ENCODE assay signal across 8 cellular contexts in the genomic region with DNA sequence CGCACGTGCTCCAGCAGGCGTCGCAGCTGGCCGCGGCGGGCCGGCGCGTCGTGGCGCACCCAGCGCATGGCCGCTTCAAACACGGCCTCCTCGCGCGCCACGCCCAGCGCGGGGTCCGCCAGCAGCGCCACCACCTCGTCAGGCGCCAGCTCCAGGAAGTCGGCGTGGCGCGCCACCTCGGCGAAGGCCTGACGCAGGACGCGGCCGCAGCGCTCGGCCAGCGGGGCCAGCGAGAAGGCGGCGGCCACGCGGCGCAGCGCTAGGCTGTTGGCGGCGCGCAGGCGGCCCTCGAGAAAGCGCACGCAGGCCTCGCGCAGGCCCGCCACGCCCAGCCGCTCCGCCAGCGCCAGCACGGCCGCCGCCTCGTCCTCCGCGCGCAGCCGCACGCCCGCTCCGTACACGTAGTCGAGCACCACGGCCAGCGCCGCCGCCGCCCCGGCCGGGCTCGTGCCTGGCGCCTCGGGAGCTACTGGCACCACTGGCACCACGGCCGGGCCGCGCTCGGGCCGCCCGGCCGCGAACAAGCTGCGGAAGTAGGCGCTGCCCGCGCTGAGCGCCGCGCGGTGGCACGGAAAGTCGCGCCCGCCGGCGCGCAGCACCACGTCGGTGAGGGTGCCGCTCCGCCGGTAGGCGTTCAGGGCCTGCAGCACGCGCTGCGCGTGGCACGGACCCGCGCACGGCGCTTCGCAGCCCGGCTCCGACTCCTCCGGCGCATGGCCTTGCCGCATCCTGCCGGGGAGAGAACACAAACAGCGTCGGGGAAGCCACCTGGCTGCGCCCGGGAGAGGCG. TPM values are rescaled to one million over a fixed set of nuclear protein-coding genes. Genes with fewer than 3 reads are reported as not detected.
DNase-seq lines count a peak whose midpoint lies in the region; ATAC-seq and TF ChIP-seq lines count a peak whose summit lies in the region.

No MANE protein-coding gene starts in this region.

- 2 to 5% methylated on average over 14 to 41 of the region's 133 CpGs for WGBS in tibial nerve, 2 donors

- H3K4me3 ChIP-seq in PC-9 (peak overlapping the region; percentile 57), tibial nerve (peak overlapping the region in 3 of 4 donors; percentile 6 to 49 (median 17))

- ATAC-seq in HG02759 (IDR thresholded peaks at IDR 0.05; ENCODE audit: unreplicated experiment) (peak; percentile 66), foreskin keratinocyte (peak; percentile 67), HG03460 (IDR thresholded peaks at IDR 0.05; ENCODE audit: unreplicated experiment) (no peak)

- no peaks in the 10 kb centered on the region for H3K9me2 ChIP-seq in PC-9 (ENCODE audit: insufficient read depth)

- peak in 1 of 2 donors; percentile 25 for TF ChIP-seq POLR2A in tibial nerve (IDR thresholded peaks at IDR 0.05)

- no peaks in the 10 kb centered on the region for H3K27me3 ChIP-seq in PC-9 (ENCODE audit: insufficient read depth, low read depth)
- peaks cover 56% of the 10 kb centered on the region for H3K27me3 ChIP-seq in foreskin keratinocyte
- H3K27me3 ChIP-seq in tibial nerve = peaks cover 0 to 30% of the 10 kb centered on the region in 2 donors

- no TSS peak for BruUV-seq in PC-9 (replicated peaks; lab: Mats Ljungman, UMichigan)

- H3F3A ChIP-seq in PC-9 (ENCODE audit: insufficient read depth, low read depth) = peaks cover 26% of the 10 kb centered on the region

- H3K4me2 ChIP-seq in PC-9 = peak overlapping the region; percentile 84

- peak; percentile 89 for DNase-seq in CD1c-positive myeloid dendritic cell (ENCODE audit: extremely low spot score)
- DNase-seq in PC-9 = peak in 1 of 2 experiments; percentile 88
- DNase-seq in activated effector memory CD4-positive, alpha-beta T cell treated with Interleukin-2 at 50 U/mL for 16 hours = peak; percentile 62
- peak in 1 of 2 donors; percentile 32 for DNase-seq in foreskin keratinocyte
- peak in 36 of 56 donors; percentile 9 to 81 (median 43) for DNase-seq in nucleus accumbens (lab: John Stamatoyannopoulos, UW)
- DNase-seq in tibial nerve (ENCODE audit: low spot score in 2 of 2) = peak in 1 of 2 donors; percentile 44

- H3K4me1 ChIP-seq in PC-9 (replicated peaks; ENCODE audit: insufficient read depth) (peaks cover 21% of the 10 kb centered on the region), foreskin keratinocyte (no peaks in the 10 kb centered on the region), tibial nerve (peaks cover 0 to 61% (median 12%) of the 10 kb centered on the region in 4 donors)

- CTCF ChIA-PET in PC-9 (lab: Charles Lee) = interaction anchor here (0.6 kb wide), 3 partner anchors 12 to 302 kb away, joined by 3 to 5 read pairs (median 4); no protein-coding TSS in a partner anchor

- no peaks in the 10 kb centered on the region for H3K79me2 ChIP-seq in PC-9 (ENCODE audit: low read depth)

- no peaks in the 10 kb centered on the region for H4K20me1 ChIP-seq in PC-9 (ENCODE audit: insufficient read depth)

- H3K27ac ChIP-seq in PC-9 = no peak overlapping the region; the same call in 1 of the 2 replicates
- H3K27ac ChIP-seq in foreskin keratinocyte = no peak overlapping the region
- peak overlapping the region in 1 of 4 donors; percentile 50 for H3K27ac ChIP-seq in tibial nerve

- POLR2A ChIA-PET in PC-9 (lab: Charles Lee; ENCODE audit: unreplicated experiment) = interaction anchor here (0.6 to 0.7 kb wide), 2 partner anchors 29 to 30 kb away, joined by 4 to 6 read pairs; no protein-coding TSS in a partner anchor

- intact Hi-C loops in PC-9 (cut with micrococcal nuclease; ENCODE audit: unreplicated experiment) = no loop called here

- peak overlapping the region; percentile 84 for H2AFZ ChIP-seq in PC-9

- no peak for TF ChIP-seq EP300 in tibial nerve (IDR thresholded peaks at IDR 0.05)

- TF ChIP-seq CTCF in PC-9 (conservative IDR thresholded peaks at IDR 0.05) (no peak), foreskin keratinocyte (conservative IDR thresholded peaks at IDR 0.05) (peak; percentile 23), tibial nerve (IDR thresholded peaks at IDR 0.05) (peak in 1 of 5 experiments; percentile 12)

- no peaks in the 10 kb centered on the region for H3K9me3 ChIP-seq in PC-9 (ENCODE audit: insufficient read depth, low read depth)
- peaks cover 0 to 5% (median 0%) of the 10 kb centered on the region in 4 donors for H3K9me3 ChIP-seq in tibial nerve

- H3K36me3 ChIP-seq in PC-9 (ENCODE audit: low read depth) (no peaks in the 10 kb centered on the region), tibial nerve (peaks cover 0 to 12% (median 0%) of the 10 kb centered on the region in 3 donors)

RNA-seq across cellular contexts. Expression of gene KLHL35, which starts 2.9 kb away (rescaled TPM):
- total RNA-seq in PC-9 (2021) (11.1 and 18.9 TPM in 2 replicates), foreskin keratinocyte (0.25 and 0.95 TPM in 2 replicates), tibial nerve (10 to 100 TPM in 1 of 4 donors, 1 to 10 TPM in 3; 3.0 to 11.1 (median 6.6) TPM)
- 0.23 and 1.2 TPM in 2 replicates for polyA plus RNA-seq in foreskin keratinocyte

RNA-seq across cellular contexts. Expression of gene RPS3, which starts 30.8 kb away (rescaled TPM):
- total RNA-seq in PC-9 (2021) (3,914 and 4,011 TPM in 2 replicates), foreskin keratinocyte (2,535 and 3,000 TPM in 2 replicates), tibial nerve (1,000 to 10,000 TPM; 1,012 to 1,395 (median 1,115) TPM)
- 4,692 and 4,741 TPM in 2 replicates for polyA plus RNA-seq in foreskin keratinocyte
